In genomic region chr2:27977623-27978312, GRCh38 we compare ENCODE assay signal across 9 cellular contexts.
DNase-seq lines count a peak whose midpoint lies in the region; ATAC-seq and TF ChIP-seq lines count a peak whose summit lies in the region.
"Had no signal": no experiment of that assay in that cellular context is flagged by ENCODE, and none has a peak within 500 bp of the region (broad histone marks: within the 10 kb centered on the region; RNA-seq: fewer than 3 reads in every experiment).

No MANE protein-coding gene starts in this region.

- ATAC-seq in left ventricle myocardium superior: peak; percentile 36
- peak; percentile 22 to 68 for ATAC-seq in upper lobe of left lung (ENCODE audit: low FRiP score in 2 of 2)
- ATAC-seq in HG03175 (IDR thresholded peaks at IDR 0.05; ENCODE audit: unreplicated experiment): no peak

- WGBS in upper lobe of left lung, 2 donors: 70 to 83% methylated on average over 3 of the region's 3 CpGs

- H3K36me3 ChIP-seq in upper lobe of left lung: no peaks in the 10 kb centered on the region

- peaks cover 0 to 5% (median 0%) of the 10 kb centered on the region in 4 donors for H3K4me1 ChIP-seq in upper lobe of left lung

- TF ChIP-seq POLR2A in upper lobe of left lung (IDR thresholded peaks at IDR 0.05): no peak

- intact Hi-C loops in left ventricle myocardium superior (cut with micrococcal nuclease) (no loop called here), cardiac septum (cut with DNase I) (no loop called here)

- TF ChIP-seq EP300 in upper lobe of left lung (IDR thresholded peaks at IDR 0.05): no peak

- no peaks in the 10 kb centered on the region for H3K9me3 ChIP-seq in upper lobe of left lung

- no peak for TF ChIP-seq CTCF in upper lobe of left lung (IDR thresholded peaks at IDR 0.05)

- no peak overlapping the region for H3K4me3 ChIP-seq in upper lobe of left lung

- no peaks in the 10 kb centered on the region for H3K27me3 ChIP-seq in upper lobe of left lung

- H3K27ac ChIP-seq in upper lobe of left lung: no peak overlapping the region

- DNase-seq in left ventricle myocardium superior (no peak), cardiac septum (ENCODE audit: low spot score) (no peak), T1000 (lab: John Stamatoyannopoulos, UW) (peak; percentile 36), fibroblast of the conjunctiva (ENCODE audit: low read depth) (peak; percentile 72), upper lobe of left lung (no peak), epidermal melanocyte (ENCODE audit: insufficient read length, low spot score) (no peak), NCI-H446 treated with DMSO at 0.1 percent for 48 hours (lab: John Stamatoyannopoulos, UW) (no peak)
- DNase-seq: DND-41 had no signal

Comparison
In these comparisons a context has a peak if more than half of its experiments do, and no peak if none do; other contexts are left out.
1. DNase-seq: peak in T1000 (single experiment) and fibroblast of the conjunctiva (single experiment); none in left ventricle myocardium superior (single experiment), cardiac septum (single experiment), upper lobe of left lung (0 of 2), epidermal melanocyte (single experiment) and NCI-H446 treated with DMSO at 0.1 percent for 48 hours (single experiment).